ENCODE assay signal across 5 cellular contexts in genomic region chr2:130520994-130521393, GRCh38. TPM values are rescaled to one million over a fixed set of nuclear protein-coding genes. Genes with fewer than 3 reads are reported as not detected.
"Had no signal": no experiment of that assay in that cellular context is flagged by ENCODE, and none has a peak within 500 bp of the region (broad histone marks: within the 10 kb centered on the region; RNA-seq: fewer than 3 reads in every experiment).

CFC1B (plus strand) TSS chr2:130521222; CDS start chr2:130521485, 263 bp downstream.

RNA-seq across cellular contexts. Expression of gene CFC1B, which starts in this region (rescaled TPM):
- total RNA-seq: HepG2, HT-29, HT1080, IMR-90, K562 had no signal
